ENCODE assay signal across 31 cellular contexts in genomic region chr1:38766125-38766524, GRCh38.
DNase-seq lines count a peak whose midpoint lies in the region; ATAC-seq and TF ChIP-seq lines count a peak whose summit lies in the region.
"Had no signal": no experiment of that assay in that cellular context is flagged by ENCODE, and none has a peak within 500 bp of the region (broad histone marks: within the 10 kb centered on the region; RNA-seq: fewer than 3 reads in every experiment).

No MANE protein-coding gene starts in this region.

- no peaks in the 10 kb centered on the region for H3K4me1 ChIP-seq in HEK293 (ENCODE audit: control insufficient read depth, insufficient read depth, low read length)
- H3K4me1 ChIP-seq in neural progenitor cell: no peaks in the 10 kb centered on the region
- H3K4me1 ChIP-seq: A549, BE2C, BLaER1, Caco-2 had no signal

- H3K27ac ChIP-seq in HEK293 (ENCODE audit: extremely low read depth, low read depth, low read length) (no peak overlapping the region), neural progenitor cell (no peak overlapping the region)
- H3K27ac ChIP-seq: 22Rv1; A549; BLaER1; BLaER1 treated with 17β-estradiol and CSF1 and Interleukin-3, amounts not matched to agents 10 nM and 100 nM; C4-2B had no signal

- no peaks in the 10 kb centered on the region for H3K36me3 Mint-ChIP-seq in neural progenitor cell
- H3K36me3 Mint-ChIP-seq: CD14-positive monocyte; CD4-positive, CD25-positive, alpha-beta regulatory T cell; CD8-positive, alpha-beta memory T cell; CD8-positive, alpha-beta T cell had no signal

- no peaks in the 10 kb centered on the region for H3F3A ChIP-seq in neural progenitor cell (ENCODE audit: low read depth)

- H3K36me3 ChIP-seq in HEK293 (ENCODE audit: control insufficient read depth in 2 of 2, insufficient read depth in 1 of 2, low read length in 2 of 2) (no peaks in the 10 kb centered on the region), neural progenitor cell (no peaks in the 10 kb centered on the region)
- H3K36me3 ChIP-seq: BE2C; BLaER1; BLaER1 treated with 17β-estradiol and CSF1 and Interleukin-3, amounts not matched to agents 10 nM and 100 nM had no signal

- POLR2A ChIA-PET in HEK293 (lab: Yijun Ruan, JAX): no interaction called here

- DNase-seq in neural progenitor cell (ENCODE audit: low spot score) (no peak), GM10266 (ENCODE audit: extremely low spot score) (no peak)
- DNase-seq: 8988T; ACHN; AML-193; BE2C; C1 segment of cervical spinal cord; Caco-2; Calu3; CD4-positive, alpha-beta memory T cell; CD4-positive, alpha-beta T cell; CD4-positive, CD25-positive, alpha-beta regulatory T cell; CD8-positive, alpha-beta memory T cell; CD8-positive, alpha-beta T cell; COR-L47; DMS 273 treated with DMSO at 0.1 percent for 48 hours; DMS153; DMS53; DMS79; DMS79 treated with DMSO at 0.1 percent for 48 hours; DND-41; EL had no signal

- H3K27me3 ChIP-seq in neural progenitor cell: no peaks in the 10 kb centered on the region
- H3K27me3 ChIP-seq: BE2C; BLaER1; BLaER1 treated with 17β-estradiol and CSF1 and Interleukin-3, amounts not matched to agents 10 nM and 100 nM had no signal

- H3K79me2 ChIP-seq in neural progenitor cell (ENCODE audit: low read depth): no peaks in the 10 kb centered on the region

- peak overlapping the region; percentile 21 for H3K27ac Mint-ChIP-seq in neural progenitor cell
- H3K27ac Mint-ChIP-seq: B cell; CD14-positive monocyte; CD4-positive, alpha-beta memory T cell; CD4-positive, alpha-beta T cell; CD4-positive, CD25-positive, alpha-beta regulatory T cell; CD8-positive, alpha-beta T cell had no signal

- H3K9me3 Mint-ChIP-seq in neural progenitor cell: peaks cover 6% of the 10 kb centered on the region
- H3K9me3 Mint-ChIP-seq: CD4-positive, alpha-beta T cell; CD8-positive, alpha-beta memory T cell; CD8-positive, alpha-beta T cell had no signal

- no peak for ATAC-seq in GM18502 (IDR thresholded peaks at IDR 0.05; ENCODE audit: poor library complexity, unreplicated experiment)
- ATAC-seq: A549; CD8-positive, alpha-beta T cell had no signal

- no peak overlapping the region for H3K4me3 ChIP-seq in HEK293 (ENCODE audit: low read depth, low read length)
- no peak overlapping the region for H3K4me3 ChIP-seq in neural progenitor cell
- H3K4me3 ChIP-seq: A549; BLaER1; BLaER1 treated with 17β-estradiol and CSF1 and Interleukin-3, amounts not matched to agents 10 nM and 100 nM had no signal

- H3K4me3 Mint-ChIP-seq in neural progenitor cell: no peak overlapping the region
- H3K4me3 Mint-ChIP-seq: B cell; CD14-positive monocyte; CD4-positive, alpha-beta memory T cell; CD4-positive, alpha-beta T cell; CD4-positive, CD25-positive, alpha-beta regulatory T cell; CD8-positive, alpha-beta memory T cell; CD8-positive, alpha-beta T cell had no signal

- no peaks in the 10 kb centered on the region for H3K9me3 ChIP-seq in HEK293 (ENCODE audit: control insufficient read depth, insufficient read depth, low read depth, low read length)
- no peaks in the 10 kb centered on the region for H3K9me3 ChIP-seq in neural progenitor cell (ENCODE audit: low read depth)
- H3K9me3 ChIP-seq: A549, BE2C, Caco-2 had no signal

- H3K4me2 ChIP-seq in neural progenitor cell: no peak overlapping the region
- H3K4me2 ChIP-seq: A549; BLaER1; BLaER1 treated with 17β-estradiol and CSF1 and Interleukin-3, amounts not matched to agents 10 nM and 100 nM had no signal

- no peak overlapping the region for H2AFZ ChIP-seq in neural progenitor cell (replicated peaks)

- CTCF ChIA-PET in HEK293 (lab: Yijun Ruan, JAX): no interaction called here

- no peak overlapping the region for H3K9ac ChIP-seq in neural progenitor cell
- H3K9ac ChIP-seq: BLaER1; BLaER1 treated with 17β-estradiol and CSF1 and Interleukin-3, amounts not matched to agents 10 nM and 100 nM had no signal

- H4K20me1 ChIP-seq in neural progenitor cell (ENCODE audit: low read depth): no peaks in the 10 kb centered on the region
- H4K20me1 ChIP-seq: BLaER1; BLaER1 treated with 17β-estradiol and CSF1 and Interleukin-3, amounts not matched to agents 10 nM and 100 nM had no signal

- H3K4me1 Mint-ChIP-seq in neural progenitor cell: no peaks in the 10 kb centered on the region
- H3K4me1 Mint-ChIP-seq: B cell; CD14-positive monocyte; CD4-positive, alpha-beta memory T cell; CD4-positive, CD25-positive, alpha-beta regulatory T cell; CD8-positive, alpha-beta memory T cell had no signal

- no peak for TF ChIP-seq CTCF in HEK293 (tag by site-specific recombination; IDR thresholded peaks at IDR 0.05)
- TF ChIP-seq CTCF in neural progenitor cell (IDR thresholded peaks at IDR 0.05): no peak
- TF ChIP-seq CTCF in GM10266 (IDR thresholded peaks at IDR 0.05; ENCODE audit: control insufficient read depth, insufficient read depth, low read depth, missing control alignments): no peak

- peaks cover 7% of the 10 kb centered on the region for H3K27me3 Mint-ChIP-seq in neural progenitor cell (ENCODE audit: insufficient read depth, low read depth)

TF ChIP-seq in HEK293, 187 proteins besides CTCF, POLR2A, EP300 and RAD21:
- peak; percentile 63 for TF ChIP-seq ZIC2 (tag by site-specific recombination; IDR thresholded peaks at IDR 0.05)
- no peak for TF ChIP-seq ZNF169 (tag by site-specific recombination; IDR thresholded peaks at IDR 0.05)
- TF ChIP-seq SCRT2 (tag by site-specific recombination; IDR thresholded peaks at IDR 0.05): peak; percentile 92
- peak; percentile 89 for TF ChIP-seq SCRT1 (tag by site-specific recombination; IDR thresholded peaks at IDR 0.05; ENCODE audit: borderline replicate concordance)
- TF ChIP-seq ZNF404 (tag by site-specific recombination; IDR thresholded peaks at IDR 0.05): no peak
- TF ChIP-seq ZNF341 (tag by site-specific recombination; IDR thresholded peaks at IDR 0.05; ENCODE audit: low read depth): 0 out of 2 replicates have a peak, but pooled peaks have one; percentile 18
TF ChIP-seq in HEK293: peak in this region for 4.
